ENCODE assay signal across 29 cellular contexts in genomic region chrX:57752866-57753265, GRCh38.
DNase-seq lines count a peak whose midpoint lies in the region; ATAC-seq and TF ChIP-seq lines count a peak whose summit lies in the region.
"Had no signal": no experiment of that assay in that cellular context is flagged by ENCODE, and none has a peak within 500 bp of the region (broad histone marks: within the 10 kb centered on the region; RNA-seq: fewer than 3 reads in every experiment).

No MANE protein-coding gene starts in this region.

- no peaks in the 10 kb centered on the region for H3K4me1 ChIP-seq in KMS-11 (ENCODE audit: low read depth, poor library complexity, severe bottlenecking)

- H3K4me2 ChIP-seq in KMS-11 = no peak overlapping the region

- no peak overlapping the region for H3K9ac ChIP-seq in KMS-11

- 0 out of 2 replicates have a peak, but pooled peaks have one; percentile 30 for TF ChIP-seq CTCF in KMS-11 (conservative IDR thresholded peaks at IDR 0.05; ENCODE audit: low read depth, low read length)
- peak; percentile 30; the same call in 1 of the 2 replicates for TF ChIP-seq CTCF in WTC11 (IDR thresholded peaks at IDR 0.05)

- H3K27ac Mint-ChIP-seq in WTC11 = no peak overlapping the region
- H3K27ac Mint-ChIP-seq: activated naive CD8-positive, alpha-beta T cell treated with anti-CD3 and anti-CD28 coated beads for 36 hours; CD8-positive, alpha-beta memory T cell; HFFc6; immature natural killer cell; natural killer cell treated with Interleukin-12 subunit alpha and Interleukin-12 subunit beta and Interleukin-15 and Interleukin-18, amount 100 ng/mL, for 72 hours; stimulated activated naive B cell treated with anti-CD40 and anti-IgM and Interleukin-4, amounts not matched to agents 10 μg/mL and 1 μg/mL and 100 μg/mL, for 72 hours had no signal

- no peak overlapping the region for H3K27ac ChIP-seq in KMS-11

- no peaks in the 10 kb centered on the region for H3K79me2 ChIP-seq in KMS-11 (ENCODE audit: insufficient read depth, low read depth)

- H3K27me3 Mint-ChIP-seq in WTC11 (ENCODE audit: low read depth) = peaks cover 3% of the 10 kb centered on the region; the same call in 1 of the 2 replicates
- H3K27me3 Mint-ChIP-seq: CD8-positive, alpha-beta memory T cell; natural killer cell treated with Interleukin-12 subunit alpha and Interleukin-12 subunit beta and Interleukin-15 and Interleukin-18, amount 100 ng/mL, for 72 hours; stimulated activated naive B cell treated with anti-CD40 and anti-IgM and Interleukin-4, amounts not matched to agents 10 μg/mL and 1 μg/mL and 100 μg/mL, for 72 hours had no signal

- H3K36me3 ChIP-seq in KMS-11 (ENCODE audit: insufficient read depth) = no peaks in the 10 kb centered on the region

- H3K36me3 Mint-ChIP-seq in WTC11 = peaks cover 6% of the 10 kb centered on the region
- H3K36me3 Mint-ChIP-seq: activated naive CD8-positive, alpha-beta T cell treated with anti-CD3 and anti-CD28 coated beads for 36 hours; CD8-positive, alpha-beta memory T cell had no signal

- H3K4me1 Mint-ChIP-seq in WTC11 = no peaks in the 10 kb centered on the region
- H3K4me1 Mint-ChIP-seq: activated naive CD8-positive, alpha-beta T cell treated with anti-CD3 and anti-CD28 coated beads for 36 hours; CD8-positive, alpha-beta memory T cell; immature natural killer cell; stimulated activated naive B cell treated with anti-CD40 and anti-IgM and Interleukin-4, amounts not matched to agents 10 μg/mL and 1 μg/mL and 100 μg/mL, for 72 hours had no signal

- H3K27me3 ChIP-seq in KMS-11 (ENCODE audit: insufficient read depth, low read depth) = no peaks in the 10 kb centered on the region

- POLR2A ChIA-PET in WTC11 (lab: Charles Lee) = no interaction called here

- H4K20me1 ChIP-seq in KMS-11 (ENCODE audit: insufficient read depth) = no peaks in the 10 kb centered on the region

- H3K9me3 Mint-ChIP-seq in WTC11 = peaks cover 19% of the 10 kb centered on the region

- ATAC-seq in WTC11 = peak; percentile 80
- ATAC-seq in HG02763 (IDR thresholded peaks at IDR 0.05; ENCODE audit: unreplicated experiment) = no peak
- ATAC-seq: activated T-cell treated with anti-CD3 and anti-CD28 coated beads, Interleukin-2, amount 50 U/mL, for 4 hours; left cardiac atrium; natural killer cell treated with Interleukin-12 subunit alpha and Interleukin-12 subunit beta and Interleukin-15 and Interleukin-18, amount 100 ng/mL, for 72 hours; Panc1; stimulated activated naive B cell treated with anti-CD40 and anti-IgM and Interleukin-4, amounts not matched to agents 10 μg/mL and 1 μg/mL and 100 μg/mL, for 72 hours had no signal

- H3K4me3 Mint-ChIP-seq in WTC11 = no peak overlapping the region
- H3K4me3 Mint-ChIP-seq: activated naive CD8-positive, alpha-beta T cell treated with anti-CD3 and anti-CD28 coated beads for 36 hours; activated T-cell treated with anti-CD3 and anti-CD28 coated beads, Interleukin-2, amount 50 U/mL, for 4 hours; CD8-positive, alpha-beta memory T cell; HFFc6; immature natural killer cell; natural killer cell treated with Interleukin-12 subunit alpha and Interleukin-12 subunit beta and Interleukin-15 and Interleukin-18, amount 100 ng/mL, for 72 hours; stimulated activated naive B cell treated with anti-CD40 and anti-IgM and Interleukin-4, amounts not matched to agents 10 μg/mL and 1 μg/mL and 100 μg/mL, for 72 hours had no signal

- no peak overlapping the region for H2AFZ ChIP-seq in KMS-11 (ENCODE audit: low read depth)

- CTCF ChIA-PET in WTC11 (lab: Charles Lee) = interaction anchor here (1.0 to 1.1 kb wide), 3 partner anchors 12 to 49 kb away, joined by 3 to 4 read pairs (median 4); no protein-coding TSS in a partner anchor

- H3K4me3 ChIP-seq in KMS-11 (IDR thresholded peaks at IDR 0.05; ENCODE audit: insufficient read depth, low read depth, low read length) = no peak overlapping the region

- peak; percentile 1 for DNase-seq in stimulated activated CD4-positive, alpha-beta T cell treated with anti-CD3 and anti-CD28 coated beads, Interleukin-15, amount 100 ng/mL, for 24 hours
- no peak for DNase-seq in stimulated activated CD4-positive, alpha-beta T cell treated with anti-CD3 and anti-CD28 coated beads, Interleukin-4, amount 100 ng/mL, for 24 hours
- peak; percentile 50 for DNase-seq in WTC11 (ENCODE audit: low spot score)
- DNase-seq in COLO829 (ENCODE audit: low spot score) = no peak
- DNase-seq in NCI-H2107 (lab: John Stamatoyannopoulos, UW) = no peak
- DNase-seq in NCI-H1930 (lab: John Stamatoyannopoulos, UW) = no peak
- DNase-seq: activated CD4-positive, CD25-positive, alpha-beta regulatory T cell treated with anti-CD3 and anti-CD28 coated beads, Interleukin-2, amount 50 U/mL, for 72 hours; activated gamma-delta T cell; activated naive CD8-positive, alpha-beta T cell treated with anti-CD3 and anti-CD28 coated beads for 36 hours; activated T-cell treated with anti-CD3 and anti-CD28 coated beads, Interleukin-2, amount 50 U/mL, for 4 hours; anterior cingulate cortex; CD8-positive, alpha-beta memory T cell; GDM1; HFFc6; hippocampal formation; immature natural killer cell; left cardiac atrium; NCI-H1417 treated with DMSO at 0.1 percent for 48 hours; NCI-H2081 treated with DMSO at 0.1 percent for 48 hours; NCI-H446 treated with DMSO at 0.1 percent for 48 hours; NCI-H774; stimulated activated naive B cell treated with anti-CD40 and anti-IgM and Interleukin-4, amounts not matched to agents 10 μg/mL and 1 μg/mL and 100 μg/mL, for 72 hours; substantia nigra; T-helper 2 cell; trophoblast cell had no signal

TF ChIP-seq in WTC11, 78 proteins besides CTCF, POLR2A, EP300 and RAD21 (continues in another document):
- TF ChIP-seq ESRRA (CRISPR knock-in tag; IDR thresholded peaks at IDR 0.05; ENCODE audit: borderline replicate concordance) (no peak), ZBTB21 (CRISPR knock-in tag; IDR thresholded peaks at IDR 0.05; ENCODE audit: borderline replicate concordance) (no peak), GABPB1 (CRISPR knock-in tag; IDR thresholded peaks at IDR 0.05) (no peak), CREB1 (CRISPR knock-in tag; IDR thresholded peaks at IDR 0.05) (no peak), ZNF281 (CRISPR knock-in tag; IDR thresholded peaks at IDR 0.05) (no peak), HMGXB4 (CRISPR knock-in tag; IDR thresholded peaks at IDR 0.05) (no peak), ZNF121 (CRISPR knock-in tag; IDR thresholded peaks at IDR 0.05) (no peak), TEAD1 (CRISPR knock-in tag; IDR thresholded peaks at IDR 0.05) (no peak), CBFB (CRISPR knock-in tag; IDR thresholded peaks at IDR 0.05; ENCODE audit: low read depth) (no peak), KAT7 (CRISPR knock-in tag; IDR thresholded peaks at IDR 0.05; ENCODE audit: borderline replicate concordance) (no peak), OVOL2 (CRISPR knock-in tag; IDR thresholded peaks at IDR 0.05; ENCODE audit: borderline replicate concordance) (no peak), ETV6 (CRISPR knock-in tag; IDR thresholded peaks at IDR 0.05) (no peak)
- TF ChIP-seq, protein P1, sequence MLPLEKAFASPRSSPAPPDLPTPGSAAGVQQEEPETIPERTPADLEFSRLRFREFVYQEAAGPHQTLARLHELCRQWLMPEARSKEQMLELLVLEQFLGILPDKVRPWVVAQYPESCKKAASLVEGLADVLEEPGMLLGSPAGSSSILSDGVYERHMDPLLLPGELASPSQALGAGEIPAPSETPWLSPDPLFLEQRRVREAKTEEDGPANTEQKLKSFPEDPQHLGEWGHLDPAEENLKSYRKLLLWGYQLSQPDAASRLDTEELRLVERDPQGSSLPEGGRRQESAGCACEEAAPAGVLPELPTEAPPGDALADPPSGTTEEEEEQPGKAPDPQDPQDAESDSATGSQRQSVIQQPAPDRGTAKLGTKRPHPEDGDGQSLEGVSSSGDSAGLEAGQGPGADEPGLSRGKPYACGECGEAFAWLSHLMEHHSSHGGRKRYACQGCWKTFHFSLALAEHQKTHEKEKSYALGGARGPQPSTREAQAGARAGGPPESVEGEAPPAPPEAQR (CRISPR knock-in tag; IDR thresholded peaks at IDR 0.05) = no peak

Comparison
In these comparisons a context has a peak if more than half of its experiments do, and no peak if none do; other contexts are left out.
1. DNase-seq: peak in stimulated activated CD4-positive, alpha-beta T cell treated with anti-CD3 and anti-CD28 coated beads, Interleukin-15, amount 100 ng/mL, for 24 hours (single experiment) and WTC11 (single experiment); none in stimulated activated CD4-positive, alpha-beta T cell treated with anti-CD3 and anti-CD28 coated beads, Interleukin-4, amount 100 ng/mL, for 24 hours (single experiment), COLO829 (single experiment), NCI-H2107 (single experiment) and NCI-H1930 (0 of 2).